8 cellular contexts compared by ENCODE assay signal in genomic region chr9:88388886-88389617, GRCh38. TPM values are rescaled to one million over a fixed set of nuclear protein-coding genes. Genes with fewer than 3 reads are reported as not detected.
DNase-seq lines count a peak whose midpoint lies in the region; ATAC-seq, FAIRE-seq and TF ChIP-seq lines count a peak whose summit lies in the region.

No MANE protein-coding gene starts in this region.

- H2BK5ac ChIP-seq in mesendoderm (ENCODE audit: low read length) = peak overlapping the region; percentile 80

- ATAC-seq in GM18517 (IDR thresholded peaks at IDR 0.05; ENCODE audit: unreplicated experiment) = peak; percentile 29
- peak; percentile 27 for ATAC-seq in HG03025 (IDR thresholded peaks at IDR 0.05; ENCODE audit: low FRiP score, unreplicated experiment)

- H3K9me3 ChIP-seq in endothelial cell of umbilical vein (replicated peaks; ENCODE audit: control insufficient read depth, insufficient read depth, low read length) = no peaks in the 10 kb centered on the region

- H4K8ac ChIP-seq in mesendoderm (ENCODE audit: low read depth, low read length) = no peak overlapping the region

- H3K4me3 ChIP-seq in endothelial cell of umbilical vein (replicated peaks in 1 of 3; ENCODE audit: insufficient read depth in 1 of 3, low read depth in 1 of 3, low read length in 3 of 3) (peak overlapping the region; percentile 83 to 98 (median 85)), mesendoderm (ENCODE audit: low read length) (peak overlapping the region; percentile 99)

- no peak overlapping the region for H2AK5ac ChIP-seq in mesendoderm (ENCODE audit: low read length)

- H3K27ac ChIP-seq in endothelial cell of umbilical vein (ENCODE audit: insufficient read depth, low read depth, low read length) (peak overlapping the region; percentile 80), mesendoderm (ENCODE audit: low read depth, low read length) (peak overlapping the region; percentile 79)

- H3K9me1 ChIP-seq in endothelial cell of umbilical vein (replicated peaks; ENCODE audit: control insufficient read depth, extremely low read depth, insufficient read depth, low read length) = peaks cover 2% of the 10 kb centered on the region

- H3K4me1 Mint-ChIP-seq in activated CD4-positive, alpha-beta memory T cell treated with anti-CD3 and anti-CD28 coated beads, Interleukin-2, amount 10 ng/mL, durations not matched to agents 7 days and 5 days = peaks cover 27% of the 10 kb centered on the region

- peaks cover 12% of the 10 kb centered on the region for H3K36me3 Mint-ChIP-seq in activated CD4-positive, alpha-beta memory T cell treated with anti-CD3 and anti-CD28 coated beads, Interleukin-2, amount 10 ng/mL, durations not matched to agents 7 days and 5 days (ENCODE audit: low read depth)

- no peaks in the 10 kb centered on the region for H3K27me3 Mint-ChIP-seq in activated CD4-positive, alpha-beta memory T cell treated with anti-CD3 and anti-CD28 coated beads, Interleukin-2, amount 10 ng/mL, durations not matched to agents 7 days and 5 days

- H3K9ac ChIP-seq in endothelial cell of umbilical vein (replicated peaks; ENCODE audit: extremely low read depth, insufficient read depth, low read length) = peak overlapping the region; percentile 78
- peak overlapping the region; percentile 98 for H3K9ac ChIP-seq in mesendoderm (ENCODE audit: low read length)

- peak overlapping the region; percentile 93 for H3K18ac ChIP-seq in mesendoderm (ENCODE audit: low read length)

- no peaks in the 10 kb centered on the region for H3K27me3 ChIP-seq in endothelial cell of umbilical vein (ENCODE audit: control insufficient read depth in 2 of 2, insufficient read depth in 2 of 2, low read length in 2 of 2)
- H3K27me3 ChIP-seq in mesendoderm (ENCODE audit: insufficient read depth, low read length, poor library complexity) = no peaks in the 10 kb centered on the region

- H3K79me2 ChIP-seq in endothelial cell of umbilical vein (ENCODE audit: control insufficient read depth, insufficient read depth, low read length) (peaks cover 51% of the 10 kb centered on the region), mesendoderm (ENCODE audit: control insufficient read depth, insufficient read depth, low read length) (peaks cover 47% of the 10 kb centered on the region)

- no peak overlapping the region for H2BK15ac ChIP-seq in mesendoderm (replicated peaks; ENCODE audit: low read depth)

- H2AFZ ChIP-seq in endothelial cell of umbilical vein (ENCODE audit: low read depth, low read length) = peak overlapping the region; percentile 56

- dilution Hi-C loops in endothelial cell of umbilical vein (cut with MboI; ENCODE audit: extremely low pct_ligation_motif_present, low sequenced_read_pairs) = no loop called here

- H4K20me1 ChIP-seq in endothelial cell of umbilical vein (replicated peaks; ENCODE audit: control insufficient read depth, extremely low read depth, insufficient read depth, low read length) = peaks cover 2% of the 10 kb centered on the region

- no peak overlapping the region for H3K23ac ChIP-seq in mesendoderm (ENCODE audit: low read length)

- no CpG with 5 or more reads among the region's 71 CpGs for WGBS in mesendoderm (ENCODE audit: extremely low coverage, insufficient coverage, low lambda C conversion rate)

- no peak for TF ChIP-seq CTCF in endothelial cell of umbilical vein (IDR thresholded peaks at IDR 0.05; ENCODE audit: extremely low read depth in 1 of 2, insufficient read depth in 1 of 2, low read depth in 1 of 2, low read length in 2 of 2)

- H3K79me1 ChIP-seq in mesendoderm (ENCODE audit: low read length) = peaks cover 4% of the 10 kb centered on the region

- peak; percentile 24 for TF ChIP-seq POLR2A in endothelial cell of umbilical vein (IDR thresholded peaks at IDR 0.05; ENCODE audit: low read depth, low read length)

- FAIRE-seq in endothelial cell of umbilical vein (lab: Jason Lieb, UNC) = peak; percentile 69

- peak overlapping the region; percentile 99 for H3K4me2 ChIP-seq in endothelial cell of umbilical vein (ENCODE audit: insufficient read depth, low read length)
- peak overlapping the region; percentile 52 for H3K4me2 ChIP-seq in mesendoderm (ENCODE audit: low read length)

- H3K4ac ChIP-seq in mesendoderm (ENCODE audit: low read depth, low read length) = peak overlapping the region; percentile 99

- in situ Hi-C loops in ACHN (cut with HindIII; ENCODE audit: low pct_ligation_motif_present, low pct_unique_long_range_greater_than_20kb, low sequenced_read_pairs) = no loop called here

- intact Hi-C loops in endothelial cell of umbilical vein (cut with micrococcal nuclease) = loop anchor here (1.0 to 10.0 kb wide), 10 partner anchors 118 to 923 kb away; partner anchors contain the start of genes CDK20, CKS2, NXNL2 and S1PR3

- H3K4me1 ChIP-seq in endothelial cell of umbilical vein (ENCODE audit: control insufficient read depth, extremely low read depth, insufficient read depth, low read length) (peaks cover 16% of the 10 kb centered on the region), mesendoderm (ENCODE audit: control insufficient read depth, low read depth, low read length) (peaks cover 6% of the 10 kb centered on the region)

- H4K5ac ChIP-seq in mesendoderm (ENCODE audit: low read length) = no peak overlapping the region

- no peaks in the 10 kb centered on the region for H3K36me3 ChIP-seq in endothelial cell of umbilical vein (ENCODE audit: control insufficient read depth in 2 of 2, extremely low read depth in 1 of 2, insufficient read depth in 2 of 2, low read length in 2 of 2)
- no peaks in the 10 kb centered on the region for H3K36me3 ChIP-seq in mesendoderm (ENCODE audit: control insufficient read depth, insufficient read depth, low read length)

- no peaks in the 10 kb centered on the region for H3K9me3 Mint-ChIP-seq in activated CD4-positive, alpha-beta memory T cell treated with anti-CD3 and anti-CD28 coated beads, Interleukin-2, amount 10 ng/mL, durations not matched to agents 7 days and 5 days

- no peak overlapping the region for H2BK120ac ChIP-seq in mesendoderm (ENCODE audit: low read depth, low read length)

- H3K4me3 Mint-ChIP-seq in activated CD4-positive, alpha-beta memory T cell treated with anti-CD3 and anti-CD28 coated beads, Interleukin-2, amount 10 ng/mL, durations not matched to agents 7 days and 5 days = peak overlapping the region; percentile 95

- POLR2A ChIA-PET in activated CD4-positive, alpha-beta memory T cell treated with anti-CD3 and anti-CD28 coated beads, Interleukin-2, amount 10 ng/mL, durations not matched to agents 7 days and 5 days (lab: Charles Lee) = no interaction called here
- POLR2A ChIA-PET in endothelial cell of umbilical vein (lab: Charles Lee) = no interaction called here

- peak overlapping the region; percentile 99 for H3K56ac ChIP-seq in mesendoderm (ENCODE audit: low read length)

- CTCF ChIA-PET in activated CD4-positive, alpha-beta memory T cell treated with anti-CD3 and anti-CD28 coated beads, Interleukin-2, amount 10 ng/mL, durations not matched to agents 7 days and 5 days (lab: Charles Lee) = no interaction called here
- CTCF ChIA-PET in endothelial cell of umbilical vein (lab: Charles Lee) = no interaction called here

- peak overlapping the region; percentile 86 for H3K27ac Mint-ChIP-seq in activated CD4-positive, alpha-beta memory T cell treated with anti-CD3 and anti-CD28 coated beads, Interleukin-2, amount 10 ng/mL, durations not matched to agents 7 days and 5 days

- DNase-seq in ACHN (peak; percentile 84), NCI-H2227 treated with DMSO at 0.1 percent for 48 hours (lab: John Stamatoyannopoulos, UW) (peak; percentile 27), endothelial cell of umbilical vein (ENCODE audit: low read depth, low spot score) (peak; percentile 71), mesendoderm (peak; percentile 87)
- DNase-seq in activated CD4-positive, alpha-beta memory T cell treated with anti-CD3 and anti-CD28 coated beads, Interleukin-2, amount 10 ng/mL, durations not matched to agents 7 days and 5 days = peak; percentile 38
- peak; percentile 1 to 3 for DNase-seq in stimulated activated CD8-positive, alpha-beta memory T cell treated with anti-CD3 and anti-CD28 coated beads, Interleukin-7, amount 100 ng/mL, for 1 hour (ENCODE audit: low read depth in 2 of 2)

- BruUV-seq in endothelial cell of umbilical vein (replicated peaks; lab: Mats Ljungman, UMichigan) = no TSS peak

TF ChIP-seq in endothelial cell of umbilical vein, 7 proteins besides CTCF, POLR2A, EP300 and RAD21:
- TF ChIP-seq JUN (IDR thresholded peaks at IDR 0.05; ENCODE audit: borderline replicate concordance, insufficient read depth, insufficient read length, low read depth) (no peak), MAX (IDR thresholded peaks at IDR 0.05; ENCODE audit: insufficient read depth, insufficient read length) (no peak), GATA2 (IDR thresholded peaks at IDR 0.05; ENCODE audit: insufficient read depth, insufficient read length, low read depth, low read length) (no peak), FOS (IDR thresholded peaks at IDR 0.05; ENCODE audit: borderline replicate concordance, insufficient read depth, low read length) (no peak), EZH2 (IDR thresholded peaks at IDR 0.05; ENCODE audit: borderline replicate concordance, low read depth, low read length, severe bottlenecking) (no peak), POLR2AphosphoS5 (IDR thresholded peaks at IDR 0.05; ENCODE audit: insufficient read depth, low read depth, low read length) (no peak), MYC (IDR thresholded peaks at IDR 0.05; ENCODE audit: low read depth, low read length) (no peak)
TF ChIP-seq in endothelial cell of umbilical vein: peak in this region for 0.

RNA-seq across cellular contexts. Expression of gene SPIN1, which starts 0.8 kb away (rescaled TPM):
- total RNA-seq in activated CD4-positive, alpha-beta memory T cell treated with anti-CD3 and anti-CD28 coated beads, Interleukin-2, amount 10 ng/mL, durations not matched to agents 7 days and 5 days = 10 to 100 TPM; 38.4 to 42.2 TPM
- total RNA-seq in endothelial cell of umbilical vein = 56.8 and 58.4 TPM in 2 replicates
- polyA plus RNA-seq in endothelial cell of umbilical vein = 29.0 and 38.1 TPM in 2 replicates
- polyA plus RNA-seq in endothelial cell of umbilical vein (2011; cell fraction: cytosol; rRNA removed) = 32.0 and 32.8 TPM in 2 replicates
- polyA plus RNA-seq in endothelial cell of umbilical vein (2011; cell fraction: nucleus; rRNA removed) = 58.8 and 72.0 TPM in 2 replicates
- 43.0 and 45.9 TPM in 2 replicates for polyA plus RNA-seq in endothelial cell of umbilical vein (2012)
- 58.9 and 62.9 TPM in 2 replicates for polyA minus RNA-seq in endothelial cell of umbilical vein
- 33.6 TPM for polyA minus RNA-seq in endothelial cell of umbilical vein (2011; cell fraction: cytosol; rRNA and poly(A)+ RNA removed)
- polyA minus RNA-seq in endothelial cell of umbilical vein (2011; cell fraction: nucleus; rRNA and poly(A)+ RNA removed) = 26.6 and 38.0 TPM in 2 replicates
- 64.2 TPM for polyA plus RNA-seq in mesendoderm (2013, experiment 1 of 2)
- polyA plus RNA-seq in mesendoderm (2013, experiment 2 of 2) = 66.0 TPM

Comparison
In these comparisons a context has a peak if more than half of its experiments do, and no peak if none do; other contexts are left out.
1. Peak in every context shown above with its lines: DNase-seq, ATAC-seq, H3K4me3 ChIP-seq and H3K27ac ChIP-seq.
2. DNase-seq: peak in every context shown above with its lines; median percentile 87 in mesendoderm; 84 in ACHN; 71 in endothelial cell of umbilical vein; 38 in activated CD4-positive, alpha-beta memory T cell treated with anti-CD3 and anti-CD28 coated beads, Interleukin-2, amount 10 ng/mL, durations not matched to agents 7 days and 5 days; 27 in NCI-H2227 treated with DMSO at 0.1 percent for 48 hours; 2 in stimulated activated CD8-positive, alpha-beta memory T cell treated with anti-CD3 and anti-CD28 coated beads, Interleukin-7, amount 100 ng/mL, for 1 hour.